ENCODE assay signal across 9 cellular contexts in genomic region chr2:223247136-223247535, GRCh38.
DNase-seq lines count a peak whose midpoint lies in the region; ATAC-seq and TF ChIP-seq lines count a peak whose summit lies in the region.
"Had no signal": no experiment of that assay in that cellular context is flagged by ENCODE, and none has a peak within 500 bp of the region (broad histone marks: within the 10 kb centered on the region; RNA-seq: fewer than 3 reads in every experiment).

No MANE protein-coding gene starts in this region.

- POLR2A ChIA-PET in BJ (lab: Charles Lee) = no interaction called here

- peaks cover 5% of the 10 kb centered on the region for H3K9me3 Mint-ChIP-seq in glutamatergic neuron (ENCODE audit: unreplicated experiment)

- no peaks in the 10 kb centered on the region for H3K4me1 Mint-ChIP-seq in glutamatergic neuron (ENCODE audit: low read depth, unreplicated experiment)

- no peak overlapping the region for H3K4me3 Mint-ChIP-seq in glutamatergic neuron (ENCODE audit: unreplicated experiment)

- no peak for ATAC-seq in GM21786 (IDR thresholded peaks at IDR 0.05; ENCODE audit: unreplicated experiment)
- no peak for ATAC-seq in GM18858 (IDR thresholded peaks at IDR 0.05; ENCODE audit: unreplicated experiment)

- H3K4me3 ChIP-seq in BJ (ENCODE audit: low read depth, low read length) = no peak overlapping the region

- TF ChIP-seq CTCF in BJ (IDR thresholded peaks at IDR 0.05; ENCODE audit: insufficient read depth, low read depth, low read length) = peak; percentile 61
- peak; percentile 58 for TF ChIP-seq CTCF in glutamatergic neuron (IDR thresholded peaks at IDR 0.05; ENCODE audit: partially characterized antibody, unreplicated experiment)

- H3K36me3 ChIP-seq in BJ (ENCODE audit: control insufficient read depth, insufficient read depth, low read length) = no peaks in the 10 kb centered on the region

- H3K36me3 Mint-ChIP-seq in glutamatergic neuron (ENCODE audit: unreplicated experiment) = peaks cover 4% of the 10 kb centered on the region

- DNase-seq in BJ (ENCODE audit: low read depth) (no peak), HPDE6-E6E7 (ENCODE audit: extremely low spot score) (peak; percentile 33), RPMI8226 (peak; percentile 4), glutamatergic neuron (peak; percentile 24), HK-2 (ENCODE audit: unreplicated experiment) (no peak), inferior parietal cortex (ENCODE audit: extremely low spot score) (no peak)
- DNase-seq: activated CD4-positive, alpha-beta T cell treated with anti-CD3 and anti-CD28 coated beads for 48 hours had no signal

- CTCF ChIA-PET in BJ (lab: Yijun Ruan, JAX) = interaction anchor here (0.6 to 3.0 kb wide), 8 partner anchors 10 to 551 kb away, joined by 3 to 19 read pairs (median 4); no protein-coding TSS in a partner anchor

- H3K27me3 Mint-ChIP-seq in glutamatergic neuron (ENCODE audit: unreplicated experiment) = peaks cover 2% of the 10 kb centered on the region

- H3K27ac Mint-ChIP-seq in glutamatergic neuron (ENCODE audit: unreplicated experiment) = no peak overlapping the region

- no peaks in the 10 kb centered on the region for H3K27me3 ChIP-seq in BJ (ENCODE audit: control insufficient read depth, insufficient read depth, low read length)

Comparison
In these comparisons a context has a peak if more than half of its experiments do, and no peak if none do; other contexts are left out.
1. DNase-seq: peak in HPDE6-E6E7 (single experiment), RPMI8226 (single experiment) and glutamatergic neuron (single experiment); none in BJ (single experiment), HK-2 (single experiment) and inferior parietal cortex (single experiment).